8 cellular contexts compared by ENCODE assay signal in the genomic region with DNA sequence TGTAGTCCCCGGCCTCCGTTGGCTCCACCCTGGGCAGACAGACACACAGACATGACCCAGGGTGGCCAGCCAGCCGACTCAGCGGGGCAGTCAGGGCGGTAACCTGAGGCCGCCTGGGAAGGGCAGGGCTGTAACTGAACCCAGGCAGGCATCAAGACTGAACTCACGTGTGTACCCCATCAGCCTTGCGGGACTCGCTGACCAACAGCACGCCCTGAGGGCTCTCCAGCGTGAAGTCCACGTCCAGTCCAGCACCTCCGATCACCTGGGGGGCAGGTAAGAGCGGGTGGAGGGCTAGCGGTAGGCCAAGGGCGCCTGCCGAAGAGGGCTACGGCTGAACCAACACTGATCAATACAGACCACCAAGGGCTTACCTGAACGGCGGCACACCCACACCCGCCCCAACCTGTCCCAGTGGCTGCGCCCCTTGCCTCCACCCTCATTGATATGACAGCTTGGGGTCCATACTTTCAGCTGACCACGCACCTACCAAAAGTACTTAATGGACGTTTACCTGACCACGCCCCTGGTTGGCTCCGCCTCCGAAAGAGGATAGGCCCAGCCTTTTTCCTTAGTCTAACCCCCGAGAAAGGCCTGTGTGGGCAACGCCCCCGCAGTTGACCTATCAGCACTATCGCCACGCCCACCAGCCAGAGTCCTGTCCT. TPM values are rescaled to one million over a fixed set of nuclear protein-coding genes. Genes with fewer than 3 reads are reported as not detected.
A peak's percentile ranks its signal among the peaks of the same experiment; 100 is the strongest.
DNase-seq lines count a peak whose midpoint lies in the region; ATAC-seq and TF ChIP-seq lines count a peak whose summit lies in the region.

No MANE protein-coding gene starts in this region.

- H3K4me3 ChIP-seq in Caco-2 (ENCODE audit: low read depth, low read length) (peak overlapping the region; percentile 31), mesodermal cell (ENCODE audit: extremely low read depth, insufficient read depth, low read length, poor library complexity, severe bottlenecking) (peak overlapping the region; percentile 56)

- ATAC-seq in HG03139 (IDR thresholded peaks at IDR 0.05; ENCODE audit: unreplicated experiment) (no peak), HG03095 (IDR thresholded peaks at IDR 0.05; ENCODE audit: unreplicated experiment) (no peak), HG03571 (IDR thresholded peaks at IDR 0.05; ENCODE audit: unreplicated experiment) (no peak)

- H3K27me3 Mint-ChIP-seq in Caco-2 (ENCODE audit: insufficient read depth, unreplicated experiment) = no peaks in the 10 kb centered on the region

- no peaks in the 10 kb centered on the region for H3K9me3 Mint-ChIP-seq in Caco-2 (ENCODE audit: unreplicated experiment)

- POLR2A ChIA-PET in Caco-2 (lab: Charles Lee) = interaction anchor here (0.8 to 1.6 kb wide), 10 partner anchors 11 to 134 kb away, joined by 3 to 19 read pairs (median 5); partner anchors contain the start of genes DNM2, QTRT1 and SMARCA4

- H3K36me3 ChIP-seq in Caco-2 (ENCODE audit: control insufficient read depth, insufficient read depth, low read length) (no peaks in the 10 kb centered on the region; the same call in 1 of the 2 replicates), KOPT-K1 (ENCODE audit: insufficient read depth, low read length) (peaks cover 43% of the 10 kb centered on the region), mesodermal cell (ENCODE audit: control insufficient read depth, insufficient read depth, low read length) (peaks cover 38% of the 10 kb centered on the region)

- CTCF ChIA-PET in Caco-2 (lab: Charles Lee) = interaction anchor here (0.7 to 2.8 kb wide), 7 partner anchors 15 to 345 kb away, joined by 3 to 26 read pairs (median 4); partner anchors contain the start of gene DNM2

- H3K27ac Mint-ChIP-seq in Caco-2 (ENCODE audit: unreplicated experiment) = peak overlapping the region; percentile 100

- no peaks in the 10 kb centered on the region for H3K27me3 ChIP-seq in Caco-2 (replicated peaks; ENCODE audit: control insufficient read depth, insufficient read depth, low read length)

- intact Hi-C loops in Caco-2 (cut with micrococcal nuclease; ENCODE audit: unreplicated experiment) = no loop called here

- no peaks in the 10 kb centered on the region for H3K4me1 Mint-ChIP-seq in Caco-2 (ENCODE audit: low read depth, unreplicated experiment)

- H3K9me3 ChIP-seq in Caco-2 (no peaks in the 10 kb centered on the region), KOPT-K1 (ENCODE audit: insufficient read depth, low read length, poor library complexity, severe bottlenecking) (peaks cover 17% of the 10 kb centered on the region), mesodermal cell (ENCODE audit: control insufficient read depth, low read length) (peaks cover 7% of the 10 kb centered on the region)

- H3K27ac ChIP-seq in KOPT-K1 (ENCODE audit: low read depth, low read length, poor library complexity, severe bottlenecking) (peak overlapping the region; percentile 95), cingulate gyrus (ENCODE audit: low read depth, low read length) (peak overlapping the region; percentile 100), mesodermal cell (ENCODE audit: low read depth, low read length, severe bottlenecking) (peak overlapping the region; percentile 41)

- no peak for TF ChIP-seq CTCF in Caco-2 (IDR thresholded peaks at IDR 0.05; ENCODE audit: insufficient read depth in 1 of 2, low read depth in 1 of 2, low read length in 1 of 2, severe bottlenecking in 1 of 2, unreplicated experiment in 1 of 2)

- DNase-seq in Caco-2 (no peak), NCI-H2107 treated with DMSO at 0.1 percent for 48 hours (lab: John Stamatoyannopoulos, UW; ENCODE audit: unreplicated experiment) (no peak)

- WGBS in mesodermal cell (ENCODE audit: insufficient coverage in 2 of 2), 2 experiments = 69% methylated on average over 29 to 30 of the region's 32 CpGs

- peaks cover 63% of the 10 kb centered on the region for H3K36me3 Mint-ChIP-seq in Caco-2 (ENCODE audit: insufficient read depth, unreplicated experiment)

- peaks cover 9% of the 10 kb centered on the region; the same call in 1 of the 2 replicates for H3K4me1 ChIP-seq in Caco-2
- H3K4me1 ChIP-seq in mesodermal cell (ENCODE audit: control insufficient read depth, insufficient read depth, low read length, poor library complexity, severe bottlenecking) = no peaks in the 10 kb centered on the region

- H3K4me3 Mint-ChIP-seq in Caco-2 (ENCODE audit: unreplicated experiment) = peak overlapping the region; percentile 98

- TSS peak; percentile 40 for BruUV-seq in Caco-2 (replicated peaks; lab: Mats Ljungman, UMichigan)

RNA-seq across cellular contexts. Expression of gene TMED1, which starts 0.8 kb away (rescaled TPM):
- total RNA-seq in Caco-2 (2022) = 38.2 and 41.4 TPM in 2 replicates
- polyA plus RNA-seq in mesodermal cell (2013, experiment 1 of 2) = 40.8 TPM
- 33.7 TPM for polyA plus RNA-seq in mesodermal cell (2013, experiment 2 of 2)

RNA-seq across cellular contexts. Expression of gene C19orf38, which starts 13.0 kb away (rescaled TPM):
- total RNA-seq in Caco-2 (2022) = 0.61 and 1.1 TPM in 2 replicates
- 0.81 TPM for polyA plus RNA-seq in mesodermal cell (2013, experiment 1 of 2)
- not detected for polyA plus RNA-seq in mesodermal cell (2013, experiment 2 of 2)

RNA-seq across cellular contexts. Expression of gene CARM1, which starts 36.1 kb away (rescaled TPM):
- 97.9 and 98.4 TPM in 2 replicates for total RNA-seq in Caco-2 (2022)
- polyA plus RNA-seq in mesodermal cell (2013, experiment 1 of 2) = 93.2 TPM
- polyA plus RNA-seq in mesodermal cell (2013, experiment 2 of 2) = 83.9 TPM

Comparison
In these comparisons a context has a peak if more than half of its experiments do, and no peak if none do; other contexts are left out.
1. H3K27ac ChIP-seq: peak in every context shown above with its lines; median percentile 100 in cingulate gyrus; 95 in KOPT-K1; 41 in mesodermal cell.